Comparison of ENCODE assay signal across 34 cellular contexts in genomic region chr2:238816296-238816695, GRCh38. TPM values are rescaled to one million over a fixed set of nuclear protein-coding genes. Genes with fewer than 3 reads are reported as not detected.
"Had no signal": no experiment of that assay in that cellular context is flagged by ENCODE, and none has a peak within 500 bp of the region (broad histone marks: within the 10 kb centered on the region; RNA-seq: fewer than 3 reads in every experiment).

No MANE protein-coding gene starts in this region.

- H3K9me3 ChIP-seq: MG63 had no signal

- H3K4me1 Mint-ChIP-seq: activated B cell treated with CpG ODN at 0.5 μM for 24 hours; activated naive CD4-positive, alpha-beta T cell treated with anti-CD3 and anti-CD28 coated beads, Interleukin-2, amount 10 ng/mL, durations not matched to agents 7 days and 5 days; activated naive CD8-positive, alpha-beta T cell treated with anti-CD3 and anti-CD28 coated beads, Interleukin-2, amount 50 U/mL, for 24 hours; T-cell; T-helper 17 cell had no signal

- H2AFZ ChIP-seq: PC-9 had no signal

- H3K9me3 Mint-ChIP-seq: activated CD4-positive, alpha-beta memory T cell treated with anti-CD3 and anti-CD28 coated beads for 36 hours had no signal

- H3K4me3 Mint-ChIP-seq: activated B cell treated with CpG ODN at 0.5 μM for 24 hours; activated CD4-positive, alpha-beta memory T cell treated with anti-CD3 and anti-CD28 coated beads for 36 hours; activated naive CD4-positive, alpha-beta T cell treated with anti-CD3 and anti-CD28 coated beads, Interleukin-2, amount 10 ng/mL, durations not matched to agents 7 days and 5 days; activated naive CD8-positive, alpha-beta T cell; activated naive CD8-positive, alpha-beta T cell treated with anti-CD3 and anti-CD28 coated beads, Interleukin-2, amount 50 U/mL, for 24 hours; activated T-cell treated with anti-CD3 and anti-CD28 coated beads, Interleukin-2, amount 50 U/mL, for 4 hours; activated T-helper 1 cell treated with anti-CD3 and anti-CD28 coated beads, Interleukin-12 subunit alpha, Interleukin-12 subunit beta, Interleukin-2, Interleukin-4 antibody, amounts not matched to agents 30 ng/mL and 10 ng/mL and 1 ng/mL, durations not matched to agents 14 hours and 24 hours and 36 hours; T-cell; T-helper 17 cell had no signal

- H3K27me3 ChIP-seq: brain microvascular endothelial cell, MG63 had no signal

- H3K36me3 Mint-ChIP-seq: activated CD4-positive, alpha-beta memory T cell treated with anti-CD3 and anti-CD28 coated beads for 36 hours; activated naive CD4-positive, alpha-beta T cell treated with anti-CD3 and anti-CD28 coated beads, Interleukin-2, amount 10 ng/mL, durations not matched to agents 7 days and 5 days; activated naive CD8-positive, alpha-beta T cell; T-cell had no signal

- DNase-seq: activated B cell treated with CpG ODN at 0.5 μM for 24 hours; activated CD4-positive, alpha-beta memory T cell treated with anti-CD3 and anti-CD28 coated beads for 36 hours; activated CD4-positive, alpha-beta T cell treated with anti-CD3 and anti-CD28 coated beads for 4 hours; activated CD4-positive, alpha-beta T cell treated with anti-CD3 and anti-CD28 coated beads, Interleukin-2, amount 50 U/mL, for 1 hour; activated CD4-positive, CD25-positive, alpha-beta regulatory T cell treated with anti-CD3 and anti-CD28 coated beads, Interleukin-2, amount 50 U/mL, for 72 hours; activated CD8-positive, alpha-beta memory T cell treated with anti-CD3 and anti-CD28 coated beads, Interleukin-2, amount 50 U/mL, for 4 hours; activated naive CD4-positive, alpha-beta T cell treated with anti-CD3 and anti-CD28 coated beads, Interleukin-2, amount 10 ng/mL, durations not matched to agents 7 days and 5 days; activated naive CD8-positive, alpha-beta T cell treated with anti-CD3 and anti-CD28 coated beads, Interleukin-2, amount 50 U/mL, for 24 hours; activated T-cell treated with anti-CD3 and anti-CD28 coated beads for 4 hours; activated T-cell treated with anti-CD3 and anti-CD28 coated beads, Interleukin-2, amount 50 U/mL, for 4 hours; aorta; brain microvascular endothelial cell; central memory CD4-positive, alpha-beta T cell; Kasumi-1; MG63; NCI-H1048; NCI-H1436 treated with DMSO at 0.1 percent for 48 hours; NCI-H1694 treated with DMSO at 0.1 percent for 48 hours; NCI-H2029; NCI-H345; NCI-H526; NCI-H748 treated with DMSO at 0.1 percent for 48 hours; NK-92 treated with Interleukin-12 subunit alpha and Interleukin-12 subunit beta, amount 100 ng/mL, for 24 hours; PC-9; SIG-M5; T-cell; T-helper 17 cell; T-helper 9 cell had no signal

- H3K27ac Mint-ChIP-seq: activated B cell treated with CpG ODN at 0.5 μM for 24 hours; activated CD4-positive, alpha-beta memory T cell treated with anti-CD3 and anti-CD28 coated beads for 36 hours; activated naive CD4-positive, alpha-beta T cell treated with anti-CD3 and anti-CD28 coated beads, Interleukin-2, amount 10 ng/mL, durations not matched to agents 7 days and 5 days; activated naive CD8-positive, alpha-beta T cell; activated naive CD8-positive, alpha-beta T cell treated with anti-CD3 and anti-CD28 coated beads, Interleukin-2, amount 50 U/mL, for 24 hours; activated T-helper 1 cell treated with anti-CD3 and anti-CD28 coated beads, Interleukin-12 subunit alpha, Interleukin-12 subunit beta, Interleukin-2, Interleukin-4 antibody, amounts not matched to agents 30 ng/mL and 10 ng/mL and 1 ng/mL, durations not matched to agents 14 hours and 24 hours and 36 hours; T-cell; T-helper 17 cell had no signal

- H3K27ac ChIP-seq: brain microvascular endothelial cell, PC-9, RWPE1, VCaP had no signal

- H3K4me2 ChIP-seq: PC-9 had no signal

RNA-seq across cellular contexts. Expression of gene TWIST2, which starts 31.6 kb away (rescaled TPM):
- total RNA-seq: activated B cell treated with CpG ODN at 0.5 μM for 24 hours; activated CD4-positive, alpha-beta memory T cell treated with anti-CD3 and anti-CD28 coated beads for 36 hours; activated T-cell treated with anti-CD3 and anti-CD28 coated beads, Interleukin-2, amount 50 U/mL, for 4 hours; activated T-helper 1 cell treated with anti-CD3 and anti-CD28 coated beads, Interleukin-12 subunit alpha, Interleukin-12 subunit beta, Interleukin-2, Interleukin-4 antibody, amounts not matched to agents 30 ng/mL and 10 ng/mL and 1 ng/mL, durations not matched to agents 14 hours and 24 hours and 36 hours; OCI-LY7; SK-MEL-5; T-cell; T-helper 17 cell had no signal
